ENCODE assay signal across 15 cellular contexts in the genomic region with DNA sequence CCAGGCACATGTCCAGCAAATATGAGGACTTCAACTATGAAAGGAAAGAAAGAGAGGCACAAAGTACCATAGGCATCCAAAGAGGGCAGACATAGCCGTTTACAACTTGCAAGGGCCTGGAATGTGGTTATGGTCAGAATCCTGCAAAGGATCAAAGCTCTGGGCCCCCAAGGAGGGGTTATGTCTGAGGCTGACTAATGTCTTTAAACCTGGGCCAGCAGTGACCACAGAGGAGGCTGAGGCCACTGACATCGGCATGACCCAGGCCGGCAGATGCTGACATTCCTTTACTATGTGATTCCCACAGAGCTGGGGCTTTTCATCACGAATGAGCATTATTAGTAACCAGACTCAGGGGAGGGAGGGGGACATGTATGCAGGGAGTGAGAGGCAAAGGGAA.
DNase-seq lines count a peak whose midpoint lies in the region; FAIRE-seq and TF ChIP-seq lines count a peak whose summit lies in the region.
"Had no signal": no experiment of that assay in that cellular context is flagged by ENCODE, and none has a peak within 500 bp of the region (broad histone marks: within the 10 kb centered on the region; RNA-seq: fewer than 3 reads in every experiment).

No MANE protein-coding gene starts in this region.

- H3K27me3 ChIP-seq in adipocyte (replicated peaks; ENCODE audit: control insufficient read depth, insufficient read depth, low read length) (peaks cover 7% of the 10 kb centered on the region), kidney epithelial cell (ENCODE audit: control insufficient read depth, insufficient read depth, low read length) (no peaks in the 10 kb centered on the region)
- H3K27me3 ChIP-seq: ascending aorta had no signal

- no peak for TF ChIP-seq CTCF in HFF-Myc (IDR thresholded peaks at IDR 0.05; ENCODE audit: low read depth, low read length, missing control alignments)
- TF ChIP-seq CTCF in kidney epithelial cell (IDR thresholded peaks at IDR 0.05; ENCODE audit: insufficient read depth, low read length, poor library complexity, severe bottlenecking), result no peak

- H3K9me3 ChIP-seq in adipocyte (ENCODE audit: control insufficient read depth, low read length), result no peaks in the 10 kb centered on the region
- H3K9me3 ChIP-seq: ascending aorta, left ventricle myocardium inferior had no signal

- no peaks in the 10 kb centered on the region for H3K36me3 ChIP-seq in adipocyte (ENCODE audit: control insufficient read depth, insufficient read depth, low read length, severe bottlenecking)
- no peaks in the 10 kb centered on the region for H3K36me3 ChIP-seq in kidney epithelial cell (ENCODE audit: control insufficient read depth, insufficient read depth, low read length)
- H3K36me3 ChIP-seq: ascending aorta, left ventricle myocardium inferior had no signal

- FAIRE-seq in urothelium cell line (lab: Jason Lieb, UNC), result peak; percentile 93
- FAIRE-seq: small intestine had no signal

- peaks cover 14% of the 10 kb centered on the region for H3K4me1 ChIP-seq in adipocyte (ENCODE audit: control insufficient read depth, insufficient read depth, low read length)
- H3K4me1 ChIP-seq: ascending aorta, left ventricle myocardium inferior had no signal

- DNase-seq in HFF-Myc (ENCODE audit: extremely low read depth, low read depth) (peak; percentile 11), adipocyte (ENCODE audit: low read depth) (peak; percentile 19), kidney epithelial cell (ENCODE audit: low read depth) (peak; percentile 56), urothelium cell line (ENCODE audit: low spot score) (peak; percentile 83), T-helper 2 cell (no peak), NCI-H187 treated with DMSO at 0.1 percent for 48 hours (lab: John Stamatoyannopoulos, UW) (no peak)
- DNase-seq in effector CD8-positive, alpha-beta T cell (lab: John Stamatoyannopoulos, UW), result no peak
- DNase-seq: activated CD4-positive, alpha-beta T cell treated with anti-CD3 and anti-CD28 coated beads for 1 hour; activated T-cell treated with anti-CD3 and anti-CD28 coated beads, Interleukin-2, amount 50 U/mL, for 48 hours; effector memory CD8-positive, alpha-beta T cell; left ventricle myocardium inferior; NCI-H1092; NCI-H2227 treated with DMSO at 0.1 percent for 48 hours; small intestine had no signal

- H3K4me3 ChIP-seq in HFF-Myc (replicated peaks; ENCODE audit: low read depth, low read length) (no peak overlapping the region), adipocyte (ENCODE audit: low read length) (no peak overlapping the region), kidney epithelial cell (ENCODE audit: low read depth, low read length) (no peak overlapping the region)
- H3K4me3 ChIP-seq: ascending aorta, left ventricle myocardium inferior had no signal

- H3K9ac ChIP-seq in adipocyte (ENCODE audit: low read length), result no peak overlapping the region

Comparison
In these comparisons a context has a peak if more than half of its experiments do, and no peak if none do; other contexts are left out.
1. DNase-seq: peak in HFF-Myc (single experiment), adipocyte (single experiment), kidney epithelial cell (single experiment) and urothelium cell line (single experiment); none in T-helper 2 cell (0 of 5), NCI-H187 treated with DMSO at 0.1 percent for 48 hours (single experiment) and effector CD8-positive, alpha-beta T cell (single experiment).